24 cellular contexts compared by ENCODE assay signal in the genomic region with DNA sequence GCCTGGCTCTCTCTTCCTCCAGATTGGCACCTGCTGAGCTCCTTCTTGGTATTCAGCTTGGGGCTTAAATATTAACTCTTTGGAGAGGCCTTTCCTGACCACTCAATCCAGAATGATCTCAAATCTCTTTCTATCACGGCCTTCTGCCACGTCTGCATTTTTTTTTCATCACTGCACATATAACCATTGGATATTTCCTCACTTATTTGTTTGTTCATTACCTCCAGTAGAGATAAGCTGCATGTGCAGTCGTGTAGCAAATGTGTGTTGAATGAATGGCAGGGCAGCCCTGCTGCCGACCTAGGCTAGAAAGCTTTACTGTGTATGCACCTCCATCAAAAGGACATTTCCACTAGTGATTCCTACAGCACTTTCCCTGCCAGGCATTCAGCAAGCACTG.
"Had no signal": no experiment of that assay in that cellular context is flagged by ENCODE, and none has a peak within 500 bp of the region (broad histone marks: within the 10 kb centered on the region; RNA-seq: fewer than 3 reads in every experiment).

No MANE protein-coding gene starts in this region.

- H3K4me3 Mint-ChIP-seq: naive thymus-derived CD8-positive, alpha-beta T cell; neural crest cell; stimulated activated naive B cell treated with anti-CD40 and anti-IgM and Interleukin-4, amounts not matched to agents 10 μg/mL and 1 μg/mL and 100 μg/mL, for 72 hours; stimulated activated naive CD8-positive, alpha-beta T cell treated with anti-CD3 and anti-CD28 coated beads, Interleukin-15, amount 100 ng/mL, for 72 hours had no signal

- H3K4me3 ChIP-seq: dorsolateral prefrontal cortex, left ventricle myocardium inferior, lung, ovary, prostate gland, sigmoid colon, skin epidermis, thoracic aorta, transverse colon had no signal

- H3K27me3 ChIP-seq: ovary, sigmoid colon, transverse colon had no signal

- H3K9me3 ChIP-seq: left ventricle myocardium inferior, ovary, prostate gland, sigmoid colon, thoracic aorta, transverse colon had no signal

- H3K4me1 Mint-ChIP-seq: neural crest cell; stimulated activated naive B cell treated with anti-CD40 and anti-IgM and Interleukin-4, amounts not matched to agents 10 μg/mL and 1 μg/mL and 100 μg/mL, for 72 hours had no signal

- ATAC-seq: naive thymus-derived CD8-positive, alpha-beta T cell; stimulated activated naive B cell treated with anti-CD40 and anti-IgM and Interleukin-4, amounts not matched to agents 10 μg/mL and 1 μg/mL and 100 μg/mL, for 72 hours; stimulated activated naive CD8-positive, alpha-beta T cell treated with anti-CD3 and anti-CD28 coated beads, Interleukin-15, amount 100 ng/mL, for 72 hours had no signal

- H3K9me3 Mint-ChIP-seq: naive thymus-derived CD8-positive, alpha-beta T cell; neural crest cell; stimulated activated naive B cell treated with anti-CD40 and anti-IgM and Interleukin-4, amounts not matched to agents 10 μg/mL and 1 μg/mL and 100 μg/mL, for 72 hours; stimulated activated naive CD8-positive, alpha-beta T cell treated with anti-CD3 and anti-CD28 coated beads, Interleukin-15, amount 100 ng/mL, for 72 hours had no signal

- H3K36me3 Mint-ChIP-seq: naive thymus-derived CD8-positive, alpha-beta T cell had no signal

- H3K27ac ChIP-seq: dorsolateral prefrontal cortex, left ventricle myocardium inferior, ovary, prostate gland, sigmoid colon, skin epidermis, thoracic aorta, transverse colon had no signal

- H3K4me1 ChIP-seq: left ventricle myocardium inferior, prostate gland, sigmoid colon, transverse colon had no signal

- H3K27ac Mint-ChIP-seq: stimulated activated naive B cell treated with anti-CD40 and anti-IgM and Interleukin-4, amounts not matched to agents 10 μg/mL and 1 μg/mL and 100 μg/mL, for 72 hours; stimulated activated naive CD8-positive, alpha-beta T cell treated with anti-CD3 and anti-CD28 coated beads, Interleukin-15, amount 100 ng/mL, for 72 hours had no signal

- H3K36me3 ChIP-seq: left ventricle myocardium inferior, ovary, prostate gland, sigmoid colon, thoracic aorta, transverse colon had no signal

- DNase-seq: central memory CD4-positive, alpha-beta T cell; cortex of kidney; dorsolateral prefrontal cortex; effector CD8-positive, alpha-beta T cell; foreskin melanocyte; head of caudate nucleus; hypothalamus; islet precursor cell; left ventricle myocardium inferior; mesendoderm; naive thymus-derived CD8-positive, alpha-beta T cell; ovary; retina; sigmoid colon; stimulated activated CD4-positive, alpha-beta T cell treated with anti-CD3 and anti-CD28 coated beads, Interleukin-2, amount 100 ng/mL, for 24 hours; stimulated activated CD4-positive, alpha-beta T cell treated with anti-CD3 and anti-CD28 coated beads, Interleukin-4, amount 100 ng/mL, for 4 hours; stimulated activated naive B cell treated with anti-CD40 and anti-IgM and Interleukin-4, amounts not matched to agents 10 μg/mL and 1 μg/mL and 100 μg/mL, for 72 hours; stimulated activated naive CD8-positive, alpha-beta T cell treated with anti-CD3 and anti-CD28 coated beads, Interleukin-15, amount 100 ng/mL, for 72 hours; transverse colon had no signal

- H3K27me3 Mint-ChIP-seq: naive thymus-derived CD8-positive, alpha-beta T cell; stimulated activated naive CD8-positive, alpha-beta T cell treated with anti-CD3 and anti-CD28 coated beads, Interleukin-15, amount 100 ng/mL, for 72 hours had no signal
